ENCODE assay signal across 15 cellular contexts in genomic region chr3:49748874-49749273, GRCh38. TPM values are rescaled to one million over a fixed set of nuclear protein-coding genes. Genes with fewer than 3 reads are reported as not detected.
"Had no signal": no experiment of that assay in that cellular context is flagged by ENCODE, and none has a peak within 500 bp of the region (broad histone marks: within the 10 kb centered on the region; RNA-seq: fewer than 3 reads in every experiment).

No MANE protein-coding gene starts in this region.

RNA-seq across cellular contexts. Expression of gene AMIGO3, which starts 29.4 kb away (rescaled TPM):
- total RNA-seq: dermis microvascular lymphatic vessel endothelial cell, esophagus mucosa, left colon, liver, ureter, vagina had no signal

RNA-seq across cellular contexts. Expression of gene CDHR4, which starts 50.8 kb away (rescaled TPM):
- total RNA-seq: cardiac septum; dermis microvascular lymphatic vessel endothelial cell; esophagus mucosa; gastrocnemius medialis; glomerular endothelial cell; heart right ventricle; liver; naive thymus-derived CD8-positive, alpha-beta T cell; prostate gland; transverse colon; vagina had no signal
- polyA plus RNA-seq: immature natural killer cell; liver; naive thymus-derived CD8-positive, alpha-beta T cell; neural cell had no signal
